In genomic region chr5:87541033-87541432, GRCh38 we compare ENCODE assay signal across 8 cellular contexts.
DNase-seq lines count a peak whose midpoint lies in the region; ATAC-seq, FAIRE-seq and TF ChIP-seq lines count a peak whose summit lies in the region.

No MANE protein-coding gene starts in this region.

- H3K9me3 Mint-ChIP-seq in T-helper 2 cell treated with Interferon-gamma antibody and Interleukin-4, amounts not matched to agents 5 μg/mL and 100 μg/mL, for 36 hours: no peaks in the 10 kb centered on the region

- DNase-seq in C1 segment of cervical spinal cord (lab: John Stamatoyannopoulos, UW): peak in 12 of 14 donors; percentile 7 to 96 (median 59)
- peak; percentile 8 for DNase-seq in NB4 (ENCODE audit: low read depth)
- peak; percentile 81 for DNase-seq in astrocyte of the spinal cord (ENCODE audit: low read depth, low spot score)
- no peak for DNase-seq in kidney
- no peak for DNase-seq in NOMO-1 (lab: John Stamatoyannopoulos, UW; ENCODE audit: unreplicated experiment in 2 of 2)
- DNase-seq in activated CD4-positive, CD25-positive, alpha-beta regulatory T cell treated with anti-CD3 and anti-CD28 coated beads, Interleukin-2, amount 50 U/mL, for 72 hours: no peak
- DNase-seq in stimulated activated naive CD8-positive, alpha-beta T cell treated with anti-CD3 and anti-CD28 coated beads, Interleukin-15, Interleukin-2, amounts not matched to agents 100 U/mL and 50 U/mL, for 24 hours: no peak
- no peak for DNase-seq in T-helper 2 cell treated with Interferon-gamma antibody and Interleukin-4, amounts not matched to agents 5 μg/mL and 100 μg/mL, for 36 hours (ENCODE audit: low spot score)

- intact Hi-C loops in kidney (cut with DNase I): no loop called here

- H3K4me3 ChIP-seq in NB4 (ENCODE audit: low read depth, low read length) (no peak overlapping the region), astrocyte of the spinal cord (ENCODE audit: low read depth, low read length) (no peak overlapping the region), kidney (ENCODE audit: low read length in 2 of 2) (no peak overlapping the region)

- TF ChIP-seq CTCF in NB4 (IDR thresholded peaks at IDR 0.05; ENCODE audit: low read depth, low read length): no peak
- TF ChIP-seq CTCF in astrocyte of the spinal cord (IDR thresholded peaks at IDR 0.05; ENCODE audit: low read depth, low read length): peak; percentile 18
- TF ChIP-seq CTCF in kidney (IDR thresholded peaks at IDR 0.05; ENCODE audit: borderline replicate concordance, extremely low read depth, insufficient read depth): no peak

- TF ChIP-seq POLR2A in NB4 (IDR thresholded peaks at IDR 0.05; ENCODE audit: extremely low read depth, insufficient read length): no peak

- H3K4me1 Mint-ChIP-seq in T-helper 2 cell treated with Interferon-gamma antibody and Interleukin-4, amounts not matched to agents 5 μg/mL and 100 μg/mL, for 36 hours (ENCODE audit: low read depth): no peaks in the 10 kb centered on the region

- H3K27ac Mint-ChIP-seq in T-helper 2 cell treated with Interferon-gamma antibody and Interleukin-4, amounts not matched to agents 5 μg/mL and 100 μg/mL, for 36 hours: no peak overlapping the region

- no peak overlapping the region for H3K4me3 Mint-ChIP-seq in T-helper 2 cell treated with Interferon-gamma antibody and Interleukin-4, amounts not matched to agents 5 μg/mL and 100 μg/mL, for 36 hours

- no peak overlapping the region for H3K27ac ChIP-seq in kidney (ENCODE audit: low read depth in 2 of 2, low read length in 2 of 2)

- no peak overlapping the region for H3K9ac ChIP-seq in kidney (ENCODE audit: low read length in 2 of 2)

- H3K4me1 ChIP-seq in kidney (ENCODE audit: control insufficient read depth in 1 of 2, insufficient read depth in 1 of 2, low read depth in 1 of 2, low read length in 2 of 2): no peaks in the 10 kb centered on the region

- in situ Hi-C loops in astrocyte of the spinal cord (cut with HindIII; ENCODE audit: low sequenced_read_pairs): no loop called here

- ATAC-seq in stimulated activated naive CD8-positive, alpha-beta T cell treated with anti-CD3 and anti-CD28 coated beads, Interleukin-15, Interleukin-2, amounts not matched to agents 100 U/mL and 50 U/mL, for 24 hours: no peak

- FAIRE-seq in kidney (lab: Jason Lieb, UNC): peak; percentile 58

- no peaks in the 10 kb centered on the region for H3K9me3 ChIP-seq in kidney (ENCODE audit: control insufficient read depth in 1 of 2, low read length in 2 of 2)

- H3K36me3 ChIP-seq in kidney (ENCODE audit: control insufficient read depth in 1 of 2, insufficient read depth in 2 of 2, low read length in 2 of 2): no peaks in the 10 kb centered on the region

- no peaks in the 10 kb centered on the region for H3K27me3 Mint-ChIP-seq in T-helper 2 cell treated with Interferon-gamma antibody and Interleukin-4, amounts not matched to agents 5 μg/mL and 100 μg/mL, for 36 hours (ENCODE audit: low read depth)

- H3K36me3 Mint-ChIP-seq in T-helper 2 cell treated with Interferon-gamma antibody and Interleukin-4, amounts not matched to agents 5 μg/mL and 100 μg/mL, for 36 hours (ENCODE audit: low read depth): no peaks in the 10 kb centered on the region

Comparison
In these comparisons a context has a peak if more than half of its experiments do, and no peak if none do; other contexts are left out.
1. DNase-seq: peak in C1 segment of cervical spinal cord (12 of 14), NB4 (single experiment) and astrocyte of the spinal cord (single experiment); none in kidney (single experiment), NOMO-1 (0 of 2), activated CD4-positive, CD25-positive, alpha-beta regulatory T cell treated with anti-CD3 and anti-CD28 coated beads, Interleukin-2, amount 50 U/mL, for 72 hours (single experiment), stimulated activated naive CD8-positive, alpha-beta T cell treated with anti-CD3 and anti-CD28 coated beads, Interleukin-15, Interleukin-2, amounts not matched to agents 100 U/mL and 50 U/mL, for 24 hours (single experiment) and T-helper 2 cell treated with Interferon-gamma antibody and Interleukin-4, amounts not matched to agents 5 μg/mL and 100 μg/mL, for 36 hours (single experiment).